9 cellular contexts compared by ENCODE assay signal in the genomic region with DNA sequence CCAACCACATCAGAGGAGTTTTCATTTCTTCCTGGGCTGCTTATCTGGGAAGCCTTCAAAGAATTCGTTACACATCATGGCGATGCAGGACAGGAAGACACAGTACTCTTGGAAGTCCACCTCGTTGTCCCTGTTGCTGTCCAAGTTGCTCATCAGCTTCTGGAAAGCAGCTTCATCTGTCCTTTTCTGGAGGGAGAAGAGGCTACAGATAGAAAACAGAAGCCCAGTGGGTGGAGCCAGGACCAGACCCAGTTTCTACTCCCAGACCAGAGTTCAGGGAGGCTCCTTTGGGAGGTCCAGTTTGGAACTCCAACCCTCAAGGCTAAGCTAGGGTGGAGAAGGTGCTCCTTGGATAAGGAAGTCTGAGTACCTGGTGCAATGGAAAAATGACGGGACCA.
A peak's percentile ranks its signal among the peaks of the same experiment; 100 is the strongest.
DNase-seq lines count a peak whose midpoint lies in the region; ATAC-seq and TF ChIP-seq lines count a peak whose summit lies in the region.
"Had no signal": no experiment of that assay in that cellular context is flagged by ENCODE, and none has a peak within 500 bp of the region (broad histone marks: within the 10 kb centered on the region; RNA-seq: fewer than 3 reads in every experiment).

No MANE protein-coding gene starts in this region.

- no peaks in the 10 kb centered on the region for H3K9me3 ChIP-seq in Loucy (ENCODE audit: insufficient read depth, low read depth, low read length)
- H3K9me3 ChIP-seq in effector memory CD4-positive, alpha-beta T cell (ENCODE audit: control insufficient read depth, low read length), result no peaks in the 10 kb centered on the region

- peak overlapping the region; percentile 98 for H3K4me2 ChIP-seq in Loucy (ENCODE audit: low read depth, low read length, poor library complexity, severe bottlenecking)

- H3F3A ChIP-seq in Loucy (ENCODE audit: low read depth), result peaks cover 18% of the 10 kb centered on the region

- H3K27me3 ChIP-seq in Loucy (ENCODE audit: insufficient read depth, low read length, poor library complexity, severe bottlenecking), result no peaks in the 10 kb centered on the region
- no peaks in the 10 kb centered on the region for H3K27me3 ChIP-seq in effector memory CD4-positive, alpha-beta T cell (replicated peaks; ENCODE audit: control insufficient read depth, insufficient read depth, low read length, poor library complexity, severe bottlenecking)
- H3K27me3 ChIP-seq in rectal smooth muscle tissue (ENCODE audit: control insufficient read depth, insufficient read depth, low read length), result no peaks in the 10 kb centered on the region

- H3K79me2 ChIP-seq in Loucy (ENCODE audit: insufficient read depth, low read length), result peaks cover 32% of the 10 kb centered on the region

- DNase-seq in AG10803 (ENCODE audit: low read depth) (no peak), NCI-H82 treated with DMSO at 0.1 percent for 48 hours (lab: John Stamatoyannopoulos, UW; ENCODE audit: unreplicated experiment) (no peak), SW 1271 (lab: John Stamatoyannopoulos, UW) (no peak), NCI-H2029 treated with DMSO at 0.1 percent for 48 hours (lab: John Stamatoyannopoulos, UW) (no peak)
- no peak for DNase-seq in effector memory CD4-positive, alpha-beta T cell
- DNase-seq: DMS153 had no signal

- peak overlapping the region; percentile 95 for H3K9ac ChIP-seq in Loucy (ENCODE audit: low read depth, low read length, poor library complexity, severe bottlenecking)
- no peak overlapping the region for H3K9ac ChIP-seq in rectal smooth muscle tissue (ENCODE audit: low read length)

- peaks cover 84% of the 10 kb centered on the region for H3K4me1 ChIP-seq in Loucy (ENCODE audit: insufficient read depth, low read length, poor library complexity, severe bottlenecking)
- peaks cover 63% of the 10 kb centered on the region for H3K4me1 ChIP-seq in effector memory CD4-positive, alpha-beta T cell (ENCODE audit: control insufficient read depth, insufficient read depth, low read length, poor library complexity, severe bottlenecking)
- H3K4me1 ChIP-seq in rectal smooth muscle tissue (ENCODE audit: control insufficient read depth, insufficient read depth, low read length), result peaks cover 41% of the 10 kb centered on the region

- H3K4me3 ChIP-seq in AG10803 (ENCODE audit: low read length) (peak overlapping the region; percentile 92), Loucy (ENCODE audit: low read length, poor library complexity, severe bottlenecking) (peak overlapping the region; percentile 89), rectal smooth muscle tissue (ENCODE audit: low read length) (peak overlapping the region; percentile 48)
- H3K4me3 ChIP-seq in effector memory CD4-positive, alpha-beta T cell (ENCODE audit: insufficient read depth, low read depth, low read length, poor library complexity, severe bottlenecking), result peak overlapping the region; percentile 61

- peak overlapping the region; percentile 76 for H3K27ac ChIP-seq in effector memory CD4-positive, alpha-beta T cell (ENCODE audit: insufficient read depth, low read length, poor library complexity, severe bottlenecking)
- peak overlapping the region; percentile 83 for H3K27ac ChIP-seq in rectal smooth muscle tissue (ENCODE audit: low read depth, low read length)

- H3K36me3 ChIP-seq in Loucy (ENCODE audit: insufficient read depth, low read length) (peaks cover 13% of the 10 kb centered on the region; the same call in 1 of the 2 replicates), rectal smooth muscle tissue (ENCODE audit: control insufficient read depth, insufficient read depth, low read length) (peaks cover 7% of the 10 kb centered on the region)
- H3K36me3 ChIP-seq in effector memory CD4-positive, alpha-beta T cell (ENCODE audit: control insufficient read depth, insufficient read depth, low read length), result peaks cover 18% of the 10 kb centered on the region

- no peaks in the 10 kb centered on the region for H3K9me2 ChIP-seq in Loucy (replicated peaks; ENCODE audit: low read depth, low read length)

- no peak for ATAC-seq in HG03354 (IDR thresholded peaks at IDR 0.05; ENCODE audit: poor library complexity, severe bottlenecking, unreplicated experiment)

- peaks cover 25% of the 10 kb centered on the region for H4K20me1 ChIP-seq in Loucy (ENCODE audit: insufficient read depth, low read length, poor library complexity, severe bottlenecking)

- no peak for TF ChIP-seq CTCF in AG10803 (conservative IDR thresholded peaks at IDR 0.05; ENCODE audit: low read length)
- TF ChIP-seq CTCF in Loucy (conservative IDR thresholded peaks at IDR 0.05; ENCODE audit: low read length), result no peak

- no peak overlapping the region for H2AFZ ChIP-seq in Loucy (ENCODE audit: low read length)
